In the genomic region with DNA sequence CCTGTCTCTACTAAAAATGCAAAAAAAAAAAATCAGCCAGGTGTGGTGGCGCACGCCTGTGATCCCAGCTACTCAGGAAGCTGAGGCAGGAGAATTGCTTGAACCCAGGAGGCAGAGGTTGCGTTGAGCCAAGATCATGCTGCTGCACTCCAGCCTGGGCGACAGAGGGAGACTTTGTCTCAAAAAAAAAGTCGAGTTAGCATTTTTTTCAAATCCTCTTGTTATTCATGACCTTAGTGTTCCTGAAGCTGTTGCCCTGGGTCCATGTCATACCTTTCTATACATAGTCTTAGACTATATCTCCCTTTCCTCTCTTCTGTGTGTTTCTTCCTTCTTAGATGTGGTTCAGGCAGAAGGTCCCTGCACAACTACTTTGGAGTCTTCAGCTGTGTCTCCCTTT, we compare ENCODE assay signal across 26 cellular contexts.
"Had no signal": no experiment of that assay in that cellular context is flagged by ENCODE, and none has a peak within 500 bp of the region (broad histone marks: within the 10 kb centered on the region; RNA-seq: fewer than 3 reads in every experiment).

No MANE protein-coding gene starts in this region.

- H3K27ac ChIP-seq: adrenal gland, ascending aorta, brain microvascular endothelial cell, left ventricle myocardium inferior, right lobe of liver, skin epidermis, tibial artery, WERI-Rb-1 had no signal

- H3K9me3 ChIP-seq: adrenal gland, ascending aorta, left ventricle myocardium inferior, right lobe of liver, tibial artery had no signal

- DNase-seq: activated CD4-positive, alpha-beta T cell treated with anti-CD3 and anti-CD28 coated beads, Interleukin-2, amount 10 ng/mL, durations not matched to agents 7 days and 5 days; activated CD4-positive, CD25-positive, alpha-beta regulatory T cell treated with anti-CD3 and anti-CD28 coated beads, Interleukin-2, amount 50 U/mL, for 72 hours; activated CD8-positive, alpha-beta T cell treated with anti-CD3 and anti-CD28 coated beads, Interleukin-2, amount 10 ng/mL, durations not matched to agents 7 days and 5 days; activated T-cell treated with anti-CD3 and anti-CD28 coated beads, Interleukin-2, amount 50 U/mL, for 1 hour; brain microvascular endothelial cell; caudate nucleus; dermis blood vessel endothelial cell; effector CD8-positive, alpha-beta T cell; glutamatergic neuron; hippocampal formation; left ventricle myocardium inferior; naive thymus-derived CD4-positive, alpha-beta T cell; occipital lobe; right lobe of liver; stimulated activated CD4-positive, alpha-beta T cell treated with anti-CD3 and anti-CD28 coated beads, Interleukin-1b, Interleukin-23, amount 100 ng/mL, for 48 hours; stimulated activated naive CD8-positive, alpha-beta T cell treated with anti-CD3 and anti-CD28 coated beads, Interleukin-15, amount 100 ng/mL, for 72 hours had no signal

- H3K36me3 ChIP-seq: adrenal gland, ascending aorta, brain microvascular endothelial cell, left ventricle myocardium inferior, right lobe of liver, tibial artery, WERI-Rb-1 had no signal

- H3K4me1 ChIP-seq: adrenal gland, ascending aorta, right lobe of liver, tibial artery had no signal

- H3K27me3 ChIP-seq: ascending aorta, brain microvascular endothelial cell, right lobe of liver had no signal

- ATAC-seq: activated CD8-positive, alpha-beta T cell treated with anti-CD3 and anti-CD28 coated beads, Interleukin-2, amount 10 ng/mL, durations not matched to agents 7 days and 5 days; activated T-helper 17 cell treated with anti-CD3 and anti-CD28 coated beads, Interleukin-2, amount 50 U/mL, for 72 hours; esophagus mucosa; stimulated activated naive CD8-positive, alpha-beta T cell treated with anti-CD3 and anti-CD28 coated beads, Interleukin-15, amount 100 ng/mL, for 72 hours had no signal

- FAIRE-seq: endothelial cell of umbilical vein, frontal cortex, TTC549 had no signal

- H3K4me3 ChIP-seq: adrenal gland, ascending aorta, left ventricle myocardium inferior, right lobe of liver, skin epidermis, tibial artery had no signal
